Comparison of ENCODE assay signal across 1 cellular context in the genomic region with DNA sequence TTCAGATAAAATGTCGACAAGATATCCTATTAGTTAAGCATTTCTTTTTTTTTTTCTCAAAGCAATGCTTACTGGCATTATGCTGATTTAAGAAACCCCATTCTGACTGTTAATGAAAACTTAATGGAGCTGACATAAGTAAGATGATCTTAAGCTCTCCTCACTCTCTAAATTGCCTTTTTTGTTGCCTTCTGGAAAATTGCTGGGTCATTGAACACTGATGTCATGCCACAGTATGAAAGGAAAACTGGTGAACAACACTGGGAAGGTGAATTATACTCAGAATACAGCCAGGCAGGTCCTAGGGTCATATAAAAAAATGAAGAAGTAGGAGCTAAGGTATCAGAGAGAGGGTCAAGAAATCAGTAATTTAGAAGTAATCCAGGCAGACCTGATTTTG.
TF ChIP-seq lines count a peak whose summit lies in the region.

No MANE protein-coding gene starts in this region.

TF ChIP-seq in GM23338, 12 proteins besides CTCF, POLR2A, EP300 and RAD21 (continued from another document):
- TF ChIP-seq, protein P1, sequence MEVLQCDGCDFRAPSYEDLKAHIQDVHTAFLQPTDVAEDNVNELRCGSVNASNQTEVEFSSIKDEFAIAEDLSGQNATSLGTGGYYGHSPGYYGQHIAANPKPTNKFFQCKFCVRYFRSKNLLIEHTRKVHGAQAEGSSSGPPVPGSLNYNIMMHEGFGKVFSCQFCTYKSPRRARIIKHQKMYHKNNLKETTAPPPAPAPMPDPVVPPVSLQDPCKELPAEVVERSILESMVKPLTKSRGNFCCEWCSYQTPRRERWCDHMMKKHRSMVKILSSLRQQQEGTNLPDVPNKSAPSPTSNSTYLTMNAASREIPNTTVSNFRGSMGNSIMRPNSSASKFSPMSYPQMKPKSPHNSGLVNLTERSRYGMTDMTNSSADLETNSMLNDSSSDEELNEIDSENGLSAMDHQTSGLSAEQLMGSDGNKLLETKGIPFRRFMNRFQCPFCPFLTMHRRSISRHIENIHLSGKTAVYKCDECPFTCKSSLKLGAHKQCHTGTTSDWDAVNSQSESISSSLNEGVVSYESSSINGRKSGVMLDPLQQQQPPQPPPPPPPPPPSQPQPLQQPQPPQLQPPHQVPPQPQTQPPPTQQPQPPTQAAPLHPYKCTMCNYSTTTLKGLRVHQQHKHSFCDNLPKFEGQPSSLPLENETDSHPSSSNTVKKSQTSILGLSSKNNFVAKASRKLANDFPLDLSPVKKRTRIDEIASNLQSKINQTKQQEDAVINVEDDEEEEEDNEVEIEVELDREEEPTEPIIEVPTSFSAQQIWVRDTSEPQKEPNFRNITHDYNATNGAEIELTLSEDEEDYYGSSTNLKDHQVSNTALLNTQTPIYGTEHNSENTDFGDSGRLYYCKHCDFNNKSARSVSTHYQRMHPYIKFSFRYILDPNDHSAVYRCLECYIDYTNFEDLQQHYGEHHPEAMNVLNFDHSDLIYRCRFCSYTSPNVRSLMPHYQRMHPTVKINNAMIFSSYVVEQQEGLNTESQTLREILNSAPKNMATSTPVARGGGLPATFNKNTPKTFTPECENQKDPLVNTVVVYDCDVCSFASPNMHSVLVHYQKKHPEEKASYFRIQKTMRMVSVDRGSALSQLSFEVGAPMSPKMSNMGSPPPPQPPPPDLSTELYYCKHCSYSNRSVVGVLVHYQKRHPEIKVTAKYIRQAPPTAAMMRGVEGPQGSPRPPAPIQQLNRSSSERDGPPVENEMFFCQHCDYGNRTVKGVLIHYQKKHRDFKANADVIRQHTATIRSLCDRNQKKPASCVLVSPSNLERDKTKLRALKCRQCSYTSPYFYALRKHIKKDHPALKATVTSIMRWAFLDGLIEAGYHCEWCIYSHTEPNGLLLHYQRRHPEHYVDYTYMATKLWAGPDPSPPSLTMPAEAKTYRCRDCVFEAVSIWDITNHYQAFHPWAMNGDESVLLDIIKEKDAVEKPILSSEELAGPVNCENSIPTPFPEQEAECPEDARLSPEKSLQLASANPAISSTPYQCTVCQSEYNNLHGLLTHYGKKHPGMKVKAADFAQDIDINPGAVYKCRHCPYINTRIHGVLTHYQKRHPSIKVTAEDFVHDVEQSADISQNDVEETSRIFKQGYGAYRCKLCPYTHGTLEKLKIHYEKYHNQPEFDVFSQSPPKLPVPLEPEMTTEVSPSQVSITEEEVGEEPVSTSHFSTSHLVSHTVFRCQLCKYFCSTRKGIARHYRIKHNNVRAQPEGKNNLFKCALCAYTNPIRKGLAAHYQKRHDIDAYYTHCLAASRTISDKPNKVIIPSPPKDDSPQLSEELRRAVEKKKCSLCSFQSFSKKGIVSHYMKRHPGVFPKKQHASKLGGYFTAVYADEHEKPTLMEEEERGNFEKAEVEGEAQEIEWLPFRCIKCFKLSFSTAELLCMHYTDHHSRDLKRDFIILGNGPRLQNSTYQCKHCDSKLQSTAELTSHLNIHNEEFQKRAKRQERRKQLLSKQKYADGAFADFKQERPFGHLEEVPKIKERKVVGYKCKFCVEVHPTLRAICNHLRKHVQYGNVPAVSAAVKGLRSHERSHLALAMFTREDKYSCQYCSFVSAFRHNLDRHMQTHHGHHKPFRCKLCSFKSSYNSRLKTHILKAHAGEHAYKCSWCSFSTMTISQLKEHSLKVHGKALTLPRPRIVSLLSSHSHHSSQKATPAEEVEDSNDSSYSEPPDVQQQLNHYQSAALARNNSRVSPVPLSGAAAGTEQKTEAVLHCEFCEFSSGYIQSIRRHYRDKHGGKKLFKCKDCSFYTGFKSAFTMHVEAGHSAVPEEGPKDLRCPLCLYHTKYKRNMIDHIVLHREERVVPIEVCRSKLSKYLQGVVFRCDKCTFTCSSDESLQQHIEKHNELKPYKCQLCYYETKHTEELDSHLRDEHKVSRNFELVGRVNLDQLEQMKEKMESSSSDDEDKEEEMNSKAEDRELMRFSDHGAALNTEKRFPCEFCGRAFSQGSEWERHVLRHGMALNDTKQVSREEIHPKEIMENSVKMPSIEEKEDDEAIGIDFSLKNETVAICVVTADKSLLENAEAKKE (CRISPR knock-in tag; IDR thresholded peaks at IDR 0.05), result no peak
- no peak for TF ChIP-seq JUNB (IDR thresholded peaks at IDR 0.05; ENCODE audit: unreplicated experiment)
- no peak for TF ChIP-seq CREB1 (CRISPR knock-in tag; IDR thresholded peaks at IDR 0.05; ENCODE audit: low read depth)
- TF ChIP-seq ZNF331 (CRISPR knock-in tag; IDR thresholded peaks at IDR 0.05; ENCODE audit: low read depth), result no peak
- TF ChIP-seq EZH2phosphoT487 (IDR thresholded peaks at IDR 0.05; ENCODE audit: unreplicated experiment), result no peak
TF ChIP-seq in GM23338: peak in this region for 0.
